Comparison of ENCODE assay signal across 19 cellular contexts in genomic region chr19:21584532-21584931, GRCh38.
DNase-seq lines count a peak whose midpoint lies in the region; ATAC-seq and TF ChIP-seq lines count a peak whose summit lies in the region.
"Had no signal": no experiment of that assay in that cellular context is flagged by ENCODE, and none has a peak within 500 bp of the region (broad histone marks: within the 10 kb centered on the region; RNA-seq: fewer than 3 reads in every experiment).

No MANE protein-coding gene starts in this region.

- no peak overlapping the region for H2AFZ ChIP-seq in DND-41 (ENCODE audit: low read depth, low read length)

- H3K9ac ChIP-seq in DND-41 (ENCODE audit: low read depth, low read length): peak overlapping the region; percentile 99
- H3K9ac ChIP-seq: BLaER1 treated with 17β-estradiol and CSF1 and Interleukin-3, amounts not matched to agents 10 nM and 100 nM had no signal

- peak overlapping the region in 1 of 2 experiments; percentile 60; a peak in 3 of 4 replicates for H3K4me3 ChIP-seq in DND-41 (ENCODE audit: low read depth in 1 of 2, low read length in 2 of 2)
- no peak overlapping the region for H3K4me3 ChIP-seq in psoas muscle
- H3K4me3 ChIP-seq: BLaER1 treated with 17β-estradiol and CSF1 and Interleukin-3, amounts not matched to agents 10 nM and 100 nM; HAP-1; SJCRH30 had no signal

- no peak for TF ChIP-seq CTCF in activated CD8-positive, alpha-beta T cell treated with anti-CD3 and anti-CD28 coated beads for 36 hours (IDR thresholded peaks at IDR 0.05)
- TF ChIP-seq CTCF in DND-41 (IDR thresholded peaks at IDR 0.05; ENCODE audit: borderline replicate concordance, extremely low read depth, low read length, poor library complexity, severe bottlenecking): no peak
- TF ChIP-seq CTCF in psoas muscle (IDR thresholded peaks at IDR 0.05): no peak

- peak overlapping the region; percentile 21 for H3K27ac Mint-ChIP-seq in activated CD8-positive, alpha-beta T cell treated with anti-CD3 and anti-CD28 coated beads for 36 hours
- no peak overlapping the region for H3K27ac Mint-ChIP-seq in activated CD8-positive, alpha-beta T cell treated with anti-CD3 and anti-CD28 coated beads, Interleukin-2, amount 10 ng/mL, durations not matched to agents 7 days and 5 days
- H3K27ac Mint-ChIP-seq in effector memory CD8-positive, alpha-beta T cell: peak overlapping the region; percentile 17 to 92
- H3K27ac Mint-ChIP-seq: IgD-negative memory B cell had no signal

- intact Hi-C loops in activated CD8-positive, alpha-beta T cell treated with anti-CD3 and anti-CD28 coated beads for 36 hours (cut with micrococcal nuclease): no loop called here
- intact Hi-C loops in psoas muscle (cut with DNase I): no loop called here

- H3K27ac ChIP-seq in DND-41 (ENCODE audit: low read length) (peak overlapping the region; percentile 85), psoas muscle (peak overlapping the region; percentile 78)
- H3K27ac ChIP-seq: BLaER1 treated with 17β-estradiol and CSF1 and Interleukin-3, amounts not matched to agents 10 nM and 100 nM; RWPE1; SJCRH30 had no signal

- H3K4me3 Mint-ChIP-seq in activated CD8-positive, alpha-beta T cell treated with anti-CD3 and anti-CD28 coated beads for 36 hours: peak overlapping the region; percentile 23
- no peak overlapping the region for H3K4me3 Mint-ChIP-seq in activated CD8-positive, alpha-beta T cell treated with anti-CD3 and anti-CD28 coated beads, Interleukin-2, amount 10 ng/mL, durations not matched to agents 7 days and 5 days
- peak overlapping the region in 1 of 2 donors; percentile 92 for H3K4me3 Mint-ChIP-seq in effector memory CD8-positive, alpha-beta T cell

- H3K4me2 ChIP-seq in DND-41 (ENCODE audit: insufficient read depth, low read length): peak overlapping the region; percentile 68
- H3K4me2 ChIP-seq: BLaER1 treated with 17β-estradiol and CSF1 and Interleukin-3, amounts not matched to agents 10 nM and 100 nM had no signal

- H3K36me3 ChIP-seq in DND-41 (ENCODE audit: insufficient read depth, low read length) (peaks cover 51% of the 10 kb centered on the region), psoas muscle (ENCODE audit: insufficient read depth in 1 of 2, low read depth in 1 of 2) (no peaks in the 10 kb centered on the region)
- H3K36me3 ChIP-seq: BLaER1 treated with 17β-estradiol and CSF1 and Interleukin-3, amounts not matched to agents 10 nM and 100 nM; HAP-1; SJCRH30 had no signal

- peaks cover 34% of the 10 kb centered on the region for H3K4me1 Mint-ChIP-seq in activated CD8-positive, alpha-beta T cell treated with anti-CD3 and anti-CD28 coated beads for 36 hours (ENCODE audit: low read depth)
- peaks cover 32% of the 10 kb centered on the region for H3K4me1 Mint-ChIP-seq in activated CD8-positive, alpha-beta T cell treated with anti-CD3 and anti-CD28 coated beads, Interleukin-2, amount 10 ng/mL, durations not matched to agents 7 days and 5 days (ENCODE audit: low read depth)
- H3K4me1 Mint-ChIP-seq in effector memory CD8-positive, alpha-beta T cell (ENCODE audit: low read depth in 2 of 2): peaks cover 8 to 24% of the 10 kb centered on the region in 2 donors

- ATAC-seq in activated CD8-positive, alpha-beta T cell treated with anti-CD3 and anti-CD28 coated beads for 36 hours: no peak
- ATAC-seq in activated CD8-positive, alpha-beta T cell treated with anti-CD3 and anti-CD28 coated beads, Interleukin-2, amount 10 ng/mL, durations not matched to agents 7 days and 5 days: no peak
- ATAC-seq in DND-41 (ENCODE audit: insufficient read depth, low read depth): no peak
- peak; percentile 87 for ATAC-seq in effector memory CD8-positive, alpha-beta T cell (replicated peaks)
- ATAC-seq in psoas muscle: no peak
- ATAC-seq in HG03139 (IDR thresholded peaks at IDR 0.05; ENCODE audit: unreplicated experiment): no peak

- H3K27me3 ChIP-seq in DND-41 (ENCODE audit: insufficient read depth, low read length, poor library complexity) (no peaks in the 10 kb centered on the region), psoas muscle (ENCODE audit: insufficient read depth in 3 of 3, low read length in 2 of 3) (peaks cover 0 to 6% (median 4%) of the 10 kb centered on the region in 3 donors)
- H3K27me3 ChIP-seq: BLaER1 treated with 17β-estradiol and CSF1 and Interleukin-3, amounts not matched to agents 10 nM and 100 nM; SJCRH30 had no signal

- CTCF ChIA-PET in activated CD8-positive, alpha-beta T cell treated with anti-CD3 and anti-CD28 coated beads for 36 hours (lab: Charles Lee): no interaction called here
- CTCF ChIA-PET in activated CD8-positive, alpha-beta T cell treated with anti-CD3 and anti-CD28 coated beads, Interleukin-2, amount 10 ng/mL, durations not matched to agents 7 days and 5 days (lab: Charles Lee): no interaction called here

- H3K4me1 ChIP-seq in DND-41 (ENCODE audit: insufficient read depth, low read length) (peaks cover 78% of the 10 kb centered on the region), psoas muscle (no peaks in the 10 kb centered on the region)
- H3K4me1 ChIP-seq: BLaER1 treated with 17β-estradiol and CSF1 and Interleukin-3, amounts not matched to agents 10 nM and 100 nM; Caco-2; HAP-1; SJCRH30 had no signal

- 58 to 76% (median 73%) methylated on average over 5 of the region's 5 CpGs for WGBS in psoas muscle, 3 donors

- no peak for DNase-seq in activated CD8-positive, alpha-beta T cell treated with anti-CD3 and anti-CD28 coated beads for 36 hours
- DNase-seq in activated CD8-positive, alpha-beta T cell treated with anti-CD3 and anti-CD28 coated beads, Interleukin-2, amount 10 ng/mL, durations not matched to agents 7 days and 5 days: no peak
- no peak for DNase-seq in DND-41
- peak in 2 of 3 experiments; percentile 23 to 30 for DNase-seq in effector memory CD8-positive, alpha-beta T cell
- DNase-seq in psoas muscle: no peak
- DNase-seq in NCI-H187 (lab: John Stamatoyannopoulos, UW): no peak
- no peak for DNase-seq in NCI-H128 (lab: John Stamatoyannopoulos, UW; ENCODE audit: unreplicated experiment)
- DNase-seq: Caco-2, DMS79 treated with DMSO at 0.1 percent for 48 hours, GDM1, NCI-H146, NCI-H345, NCI-H526 treated with DMSO at 0.1 percent for 48 hours, SJCRH30 had no signal

- H3K27me3 Mint-ChIP-seq in activated CD8-positive, alpha-beta T cell treated with anti-CD3 and anti-CD28 coated beads for 36 hours: peaks cover 1% of the 10 kb centered on the region
- H3K27me3 Mint-ChIP-seq in activated CD8-positive, alpha-beta T cell treated with anti-CD3 and anti-CD28 coated beads, Interleukin-2, amount 10 ng/mL, durations not matched to agents 7 days and 5 days (ENCODE audit: low read depth): no peaks in the 10 kb centered on the region
- peaks cover 16 to 25% of the 10 kb centered on the region in 2 donors for H3K27me3 Mint-ChIP-seq in effector memory CD8-positive, alpha-beta T cell

- no peaks in the 10 kb centered on the region for H3K9me3 ChIP-seq in DND-41 (ENCODE audit: insufficient read depth, low read length, severe bottlenecking)
- no peaks in the 10 kb centered on the region for H3K9me3 ChIP-seq in psoas muscle
- H3K9me3 ChIP-seq: Caco-2, HAP-1, SJCRH30 had no signal

- no peaks in the 10 kb centered on the region for H3K36me3 Mint-ChIP-seq in activated CD8-positive, alpha-beta T cell treated with anti-CD3 and anti-CD28 coated beads for 36 hours (ENCODE audit: low read depth)
- H3K36me3 Mint-ChIP-seq in activated CD8-positive, alpha-beta T cell treated with anti-CD3 and anti-CD28 coated beads, Interleukin-2, amount 10 ng/mL, durations not matched to agents 7 days and 5 days (ENCODE audit: low read depth): peaks cover 12% of the 10 kb centered on the region
- H3K36me3 Mint-ChIP-seq in effector memory CD8-positive, alpha-beta T cell (ENCODE audit: insufficient read depth): peaks cover 12% of the 10 kb centered on the region
- H3K36me3 Mint-ChIP-seq: IgD-negative memory B cell had no signal

- H3K79me2 ChIP-seq in DND-41 (ENCODE audit: insufficient read depth, low read length): peaks cover 85% of the 10 kb centered on the region

- POLR2A ChIA-PET in activated CD8-positive, alpha-beta T cell treated with anti-CD3 and anti-CD28 coated beads for 36 hours (lab: Charles Lee): no interaction called here
- POLR2A ChIA-PET in activated CD8-positive, alpha-beta T cell treated with anti-CD3 and anti-CD28 coated beads, Interleukin-2, amount 10 ng/mL, durations not matched to agents 7 days and 5 days (lab: Charles Lee): interaction anchor here (2.4 kb wide), 1 partner anchor 79 kb away, joined by 9 read pairs; the partner anchor contains the start of gene ZNF429

- H4K20me1 ChIP-seq in DND-41 (ENCODE audit: insufficient read depth, low read length): no peaks in the 10 kb centered on the region
- H4K20me1 ChIP-seq: BLaER1 treated with 17β-estradiol and CSF1 and Interleukin-3, amounts not matched to agents 10 nM and 100 nM had no signal

- peaks cover 8% of the 10 kb centered on the region for H3K9me3 Mint-ChIP-seq in activated CD8-positive, alpha-beta T cell treated with anti-CD3 and anti-CD28 coated beads for 36 hours
- H3K9me3 Mint-ChIP-seq in activated CD8-positive, alpha-beta T cell treated with anti-CD3 and anti-CD28 coated beads, Interleukin-2, amount 10 ng/mL, durations not matched to agents 7 days and 5 days (ENCODE audit: insufficient read depth): peaks cover 15% of the 10 kb centered on the region
- H3K9me3 Mint-ChIP-seq in effector memory CD8-positive, alpha-beta T cell: no peaks in the 10 kb centered on the region

Comparison
In these comparisons a context has a peak if more than half of its experiments do, and no peak if none do; other contexts are left out.
1. DNase-seq: peak in effector memory CD8-positive, alpha-beta T cell (2 of 3); none in activated CD8-positive, alpha-beta T cell treated with anti-CD3 and anti-CD28 coated beads for 36 hours (single experiment), activated CD8-positive, alpha-beta T cell treated with anti-CD3 and anti-CD28 coated beads, Interleukin-2, amount 10 ng/mL, durations not matched to agents 7 days and 5 days (single experiment), DND-41 (single experiment), psoas muscle (0 of 2), NCI-H187 (0 of 2) and NCI-H128 (single experiment).